Comparison of ENCODE assay signal across 26 cellular contexts in genomic region chr6:36970892-36971842, GRCh38. TPM values are rescaled to one million over a fixed set of nuclear protein-coding genes. Genes with fewer than 3 reads are reported as not detected.
DNase-seq lines count a peak whose midpoint lies in the region; ATAC-seq and TF ChIP-seq lines count a peak whose summit lies in the region.
"Had no signal": no experiment of that assay in that cellular context is flagged by ENCODE, and none has a peak within 500 bp of the region (broad histone marks: within the 10 kb centered on the region; RNA-seq: fewer than 3 reads in every experiment).

No MANE protein-coding gene starts in this region.

- POLR2A ChIA-PET in HCT116 (lab: Charles Lee): interaction anchor here (0.6 kb wide), 1 partner anchor 82 kb away, joined by 3 read pairs; no protein-coding TSS in a partner anchor

- H3K4me3 Mint-ChIP-seq in activated T-cell treated with anti-CD3 and anti-CD28 coated beads, Interleukin-2, amount 50 U/mL, for 24 hours: no peak overlapping the region
- no peak overlapping the region for H3K4me3 Mint-ChIP-seq in activated T-cell treated with anti-CD3 and anti-CD28 coated beads, Interleukin-2, amount 50 U/mL, for 4 hours
- no peak overlapping the region for H3K4me3 Mint-ChIP-seq in chondrocyte (ENCODE audit: unreplicated experiment)
- H3K4me3 Mint-ChIP-seq: activated B cell treated with CpG ODN at 0.5 μM for 24 hours; activated naive CD4-positive, alpha-beta T cell treated with anti-CD3 and anti-CD28 coated beads, Interleukin-2, amount 50 U/mL, for 24 hours; brain; CD8-positive, alpha-beta memory T cell; naive thymus-derived CD8-positive, alpha-beta T cell; stimulated activated memory B cell treated with anti-CD40 and anti-IgM and Interleukin-4, amounts not matched to agents 10 μg/mL and 1 μg/mL and 100 μg/mL, for 72 hours; type B pancreatic cell had no signal

- peaks cover 99% of the 10 kb centered on the region for H3K36me3 Mint-ChIP-seq in activated T-cell treated with anti-CD3 and anti-CD28 coated beads, Interleukin-2, amount 50 U/mL, for 24 hours (ENCODE audit: low read depth)
- peaks cover 41% of the 10 kb centered on the region for H3K36me3 Mint-ChIP-seq in activated T-cell treated with anti-CD3 and anti-CD28 coated beads, Interleukin-2, amount 50 U/mL, for 4 hours (ENCODE audit: insufficient read depth)
- peaks cover 55% of the 10 kb centered on the region for H3K36me3 Mint-ChIP-seq in chondrocyte (ENCODE audit: low read depth)

- peaks cover 7% of the 10 kb centered on the region for H3K4me1 Mint-ChIP-seq in activated T-cell treated with anti-CD3 and anti-CD28 coated beads, Interleukin-2, amount 50 U/mL, for 24 hours (ENCODE audit: low read depth)
- H3K4me1 Mint-ChIP-seq in activated T-cell treated with anti-CD3 and anti-CD28 coated beads, Interleukin-2, amount 50 U/mL, for 4 hours (ENCODE audit: low read depth): no peaks in the 10 kb centered on the region
- peaks cover 7% of the 10 kb centered on the region for H3K4me1 Mint-ChIP-seq in chondrocyte (ENCODE audit: low read depth)
- H3K4me1 Mint-ChIP-seq: activated B cell treated with CpG ODN at 0.5 μM for 24 hours; activated naive CD4-positive, alpha-beta T cell treated with anti-CD3 and anti-CD28 coated beads, Interleukin-2, amount 50 U/mL, for 24 hours; brain; naive thymus-derived CD8-positive, alpha-beta T cell; stimulated activated memory B cell treated with anti-CD40 and anti-IgM and Interleukin-4, amounts not matched to agents 10 μg/mL and 1 μg/mL and 100 μg/mL, for 72 hours had no signal

- no peak for TF ChIP-seq CTCF in HCT116 (IDR thresholded peaks at IDR 0.05 in 2 of 3, conservative IDR thresholded peaks at IDR 0.05 in 1 of 3; ENCODE audit: borderline replicate concordance in 1 of 3, insufficient read depth in 1 of 3, low read depth in 2 of 3, low read length in 2 of 3)
- TF ChIP-seq CTCF in chondrocyte (IDR thresholded peaks at IDR 0.05): no peak
- no peak for TF ChIP-seq CTCF in spleen (IDR thresholded peaks at IDR 0.05 in 8 of 11, conservative IDR thresholded peaks at IDR 0.05 in 3 of 11)
- no peak for TF ChIP-seq CTCF in body of pancreas (IDR thresholded peaks at IDR 0.05)

- no peak for ATAC-seq in activated T-cell treated with anti-CD3 and anti-CD28 coated beads, Interleukin-2, amount 50 U/mL, for 4 hours
- no peak for ATAC-seq in HCT116
- no peak for ATAC-seq in body of pancreas
- ATAC-seq: naive thymus-derived CD8-positive, alpha-beta T cell; stimulated activated memory B cell treated with anti-CD40 and anti-IgM and Interleukin-4, amounts not matched to agents 10 μg/mL and 1 μg/mL and 100 μg/mL, for 72 hours had no signal

- H3K4me2 ChIP-seq in HCT116 (ENCODE audit: low read length): no peak overlapping the region

- H3K27me3 ChIP-seq in HCT116 (ENCODE audit: insufficient read depth, low read length): no peaks in the 10 kb centered on the region
- H3K27me3 ChIP-seq in spleen (replicated peaks in 1 of 7): no peaks in the 10 kb centered on the region
- H3K27me3 ChIP-seq in body of pancreas: no peaks in the 10 kb centered on the region
- H3K27me3 ChIP-seq: esophagus muscularis mucosa had no signal

- no peak for TF ChIP-seq RAD21 in HCT116 (IDR thresholded peaks at IDR 0.05; ENCODE audit: low read depth)

- intact Hi-C loops in HCT116 (cut with micrococcal nuclease): no loop called here
- intact Hi-C loops in spleen (cut with DNase I; ENCODE audit: low total_unique reads): no loop called here
- intact Hi-C loops in body of pancreas (cut with DNase I): no loop called here

- DNase-seq in activated T-cell treated with anti-CD3 and anti-CD28 coated beads, Interleukin-2, amount 50 U/mL, for 24 hours: no peak
- no peak for DNase-seq in activated T-cell treated with anti-CD3 and anti-CD28 coated beads, Interleukin-2, amount 50 U/mL, for 4 hours
- DNase-seq in HCT116 (ENCODE audit: low read depth, low spot score) (no peak), chondrocyte (ENCODE audit: low spot score) (peak; percentile 82), spleen (peak; percentile 47), NCI-H510A (lab: John Stamatoyannopoulos, UW) (no peak), body of pancreas (no peak), mucosa of gallbladder (ENCODE audit: low spot score) (no peak)
- DNase-seq: activated B cell treated with CpG ODN at 0.5 μM for 24 hours; activated CD8-positive, alpha-beta memory T cell treated with anti-CD3 and anti-CD28 coated beads, Interleukin-2, amount 50 U/mL, for 4 hours; CD8-positive, alpha-beta memory T cell; dermis blood vessel endothelial cell; DND-41; naive thymus-derived CD8-positive, alpha-beta T cell; NCI-H226; NK-92 treated with Interleukin-12 subunit alpha and Interleukin-12 subunit beta, amount 100 ng/mL, for 24 hours; stimulated activated CD4-positive, alpha-beta T cell treated with anti-CD3 and anti-CD28 coated beads, Interleukin-12 subunit alpha, Interleukin-12 subunit beta, amount 100 ng/mL, for 4 hours had no signal

- no peaks in the 10 kb centered on the region for H4K20me1 ChIP-seq in HCT116 (ENCODE audit: insufficient read depth)

- peak overlapping the region; percentile 53 for H3K27ac Mint-ChIP-seq in activated T-cell treated with anti-CD3 and anti-CD28 coated beads, Interleukin-2, amount 50 U/mL, for 24 hours
- no peak overlapping the region for H3K27ac Mint-ChIP-seq in chondrocyte (ENCODE audit: unreplicated experiment)
- H3K27ac Mint-ChIP-seq: activated B cell treated with CpG ODN at 0.5 μM for 24 hours; activated naive CD4-positive, alpha-beta T cell treated with anti-CD3 and anti-CD28 coated beads, Interleukin-2, amount 50 U/mL, for 24 hours; stimulated activated memory B cell treated with anti-CD40 and anti-IgM and Interleukin-4, amounts not matched to agents 10 μg/mL and 1 μg/mL and 100 μg/mL, for 72 hours; type B pancreatic cell had no signal

- no peak overlapping the region for H2AFZ ChIP-seq in HCT116 (ENCODE audit: low read depth, low read length, poor library complexity, severe bottlenecking)

- no peaks in the 10 kb centered on the region for H3K9me3 ChIP-seq in HCT116 (ENCODE audit: control insufficient read depth in 1 of 2, insufficient read depth in 1 of 2, low read depth in 1 of 2, low read length in 2 of 2)
- no peaks in the 10 kb centered on the region for H3K9me3 ChIP-seq in spleen
- no peaks in the 10 kb centered on the region for H3K9me3 ChIP-seq in body of pancreas
- H3K9me3 ChIP-seq: esophagus muscularis mucosa had no signal

- H3K4me1 ChIP-seq in HCT116 (ENCODE audit: control insufficient read depth in 1 of 2, insufficient read depth in 2 of 2, low read length in 2 of 2): no peaks in the 10 kb centered on the region
- no peaks in the 10 kb centered on the region for H3K4me1 ChIP-seq in spleen
- peaks cover 3% of the 10 kb centered on the region for H3K4me1 ChIP-seq in body of pancreas

- WGBS in spleen, 5 donors: 81 to 90% (median 88%) methylated on average over 16 to 17 of the region's 17 CpGs
- WGBS in body of pancreas, 2 donors: 83 to 90% methylated on average over 14 to 17 of the region's 17 CpGs

- CTCF ChIA-PET in HCT116 (lab: Charles Lee): no interaction called here

- no peaks in the 10 kb centered on the region; the same call in 1 of the 2 replicates for H3K79me2 ChIP-seq in HCT116 (ENCODE audit: insufficient read depth, low read length)

- no peaks in the 10 kb centered on the region for H3K9me2 ChIP-seq in HCT116 (ENCODE audit: insufficient read depth)

- RAD21 ChIA-PET in HCT116 (lab: Charles Lee; ENCODE audit: low non-redundant PET in 1 of 2, low total read pairs in 2 of 2, uncharacterized antibody in 2 of 2, unreplicated experiment in 2 of 2): no interaction called here

- H3K9ac ChIP-seq in HCT116 (ENCODE audit: low read length): no peak overlapping the region

- no peaks in the 10 kb centered on the region for H3K9me3 Mint-ChIP-seq in activated T-cell treated with anti-CD3 and anti-CD28 coated beads, Interleukin-2, amount 50 U/mL, for 24 hours
- no peaks in the 10 kb centered on the region for H3K9me3 Mint-ChIP-seq in activated T-cell treated with anti-CD3 and anti-CD28 coated beads, Interleukin-2, amount 50 U/mL, for 4 hours
- H3K9me3 Mint-ChIP-seq in chondrocyte (ENCODE audit: low read depth): no peaks in the 10 kb centered on the region
- H3K9me3 Mint-ChIP-seq: activated B cell treated with CpG ODN at 0.5 μM for 24 hours; activated naive CD4-positive, alpha-beta T cell treated with anti-CD3 and anti-CD28 coated beads, Interleukin-2, amount 50 U/mL, for 24 hours; brain; CD8-positive, alpha-beta memory T cell; naive thymus-derived CD8-positive, alpha-beta T cell; stimulated activated memory B cell treated with anti-CD40 and anti-IgM and Interleukin-4, amounts not matched to agents 10 μg/mL and 1 μg/mL and 100 μg/mL, for 72 hours; type B pancreatic cell had no signal

- H3K36me3 ChIP-seq in HCT116 (ENCODE audit: control insufficient read depth in 1 of 2, insufficient read depth in 2 of 2, low read length in 2 of 2) (peaks cover 55 to 80% of the 10 kb centered on the region in 2 experiments), spleen (peaks cover 12 to 100% (median 96%) of the 10 kb centered on the region in 6 donors), body of pancreas (replicated peaks in 1 of 2; ENCODE audit: insufficient read depth in 1 of 2, low read depth in 2 of 2) (peaks cover 49 to 56% of the 10 kb centered on the region in 2 donors)

- no peaks in the 10 kb centered on the region for H3K27me3 Mint-ChIP-seq in activated T-cell treated with anti-CD3 and anti-CD28 coated beads, Interleukin-2, amount 50 U/mL, for 24 hours
- no peaks in the 10 kb centered on the region for H3K27me3 Mint-ChIP-seq in activated T-cell treated with anti-CD3 and anti-CD28 coated beads, Interleukin-2, amount 50 U/mL, for 4 hours (ENCODE audit: low read depth)
- H3K27me3 Mint-ChIP-seq in chondrocyte (ENCODE audit: low read depth): no peaks in the 10 kb centered on the region
- H3K27me3 Mint-ChIP-seq: activated B cell treated with CpG ODN at 0.5 μM for 24 hours; activated naive CD4-positive, alpha-beta T cell treated with anti-CD3 and anti-CD28 coated beads, Interleukin-2, amount 50 U/mL, for 24 hours; brain; CD8-positive, alpha-beta memory T cell; naive thymus-derived CD8-positive, alpha-beta T cell; stimulated activated memory B cell treated with anti-CD40 and anti-IgM and Interleukin-4, amounts not matched to agents 10 μg/mL and 1 μg/mL and 100 μg/mL, for 72 hours; type B pancreatic cell had no signal

- H3K4me3 ChIP-seq in HCT116 (replicated peaks in 1 of 2; ENCODE audit: low read depth in 1 of 2, low read length in 2 of 2) (no peak overlapping the region), spleen (no peak overlapping the region), body of pancreas (no peak overlapping the region)
- H3K4me3 ChIP-seq: esophagus muscularis mucosa had no signal

- TF ChIP-seq POLR2A in HCT116 (IDR thresholded peaks at IDR 0.05; ENCODE audit: borderline replicate concordance, extremely low read depth, insufficient read depth, insufficient read length) (no peak), spleen (IDR thresholded peaks at IDR 0.05) (no peak), body of pancreas (IDR thresholded peaks at IDR 0.05) (no peak)

- no TSS peak for BruUV-seq in HCT116 (replicated peaks; lab: Mats Ljungman, UMichigan)

- peak overlapping the region; percentile 35 for H3K27ac ChIP-seq in HCT116 (ENCODE audit: low read depth, low read length)
- H3K27ac ChIP-seq in spleen: no peak overlapping the region
- H3K27ac ChIP-seq in body of pancreas: no peak overlapping the region
- H3K27ac ChIP-seq: esophagus muscularis mucosa had no signal

RNA-seq across cellular contexts. Expression of gene MTCH1, which starts 14.8 kb away (rescaled TPM):
- total RNA-seq in activated T-cell treated with anti-CD3 and anti-CD28 coated beads, Interleukin-2, amount 50 U/mL, for 4 hours: 100 to 1,000 TPM; 100 to 104 (median 104) TPM
- 161 TPM for total RNA-seq in HCT116 (2021; ENCODE audit: unreplicated experiment)
- 185 and 186 TPM in 2 replicates for polyA plus RNA-seq in HCT116 (2012)
- 188 to 208 TPM (median 190 TPM) in 3 replicates for total RNA-seq in chondrocyte
- total RNA-seq in spleen: 100 to 1,000 TPM; 135 to 191 (median 162) TPM
- 100 to 1,000 TPM in 2 of 3 donors, 10 to 100 TPM in 1; 87.3 to 144 (median 134) TPM for polyA plus RNA-seq in spleen
- total RNA-seq in body of pancreas: 100 to 1,000 TPM; 152 to 198 TPM
- 206 TPM for total RNA-seq in mucosa of gallbladder

RNA-seq across cellular contexts. Expression of gene PI16, which starts 16.6 kb away (rescaled TPM):
- not detected for total RNA-seq in activated T-cell treated with anti-CD3 and anti-CD28 coated beads, Interleukin-2, amount 50 U/mL, for 4 hours
- total RNA-seq in HCT116 (2021; ENCODE audit: unreplicated experiment) (0.59 TPM), chondrocyte (0.15 TPM in 1 of 3 replicates, not detected in the others), spleen (1 to 10 TPM in 5 of 7 donors, under 1 TPM in 1, not detected in 1; 0.94 to 2.1 (median 1.6) TPM), body of pancreas (1 to 10 TPM in 1 of 2 donors, under 1 TPM in 1; 0.33 to 3.1 TPM), mucosa of gallbladder (16.2 TPM)
- 0.11 and 0.39 TPM in 2 replicates for polyA plus RNA-seq in HCT116 (2012)
- 1 to 10 TPM; 1.6 to 7.3 (median 2.0) TPM for polyA plus RNA-seq in spleen
- total RNA-seq: dermis blood vessel endothelial cell, LHCN-M2, lung microvascular endothelial cell had no signal

RNA-seq across cellular contexts. Expression of gene FGD2, which starts 34.3 kb away (rescaled TPM):
- total RNA-seq in activated T-cell treated with anti-CD3 and anti-CD28 coated beads, Interleukin-2, amount 50 U/mL, for 4 hours: 1 to 10 TPM in 2 of 3 donors, under 1 TPM in 1; 0.87 to 1.5 (median 1.1) TPM
- total RNA-seq in HCT116 (2021; ENCODE audit: unreplicated experiment) (0.10 TPM), chondrocyte (not detected in 3 replicates), spleen (100 to 1,000 TPM; 200 to 426 (median 316) TPM), body of pancreas (10 to 100 TPM; 10.1 to 11.9 TPM), mucosa of gallbladder (20.5 TPM)
- polyA plus RNA-seq in HCT116 (2012): 0.22 and 0.41 TPM in 2 replicates
- polyA plus RNA-seq in spleen: 100 to 1,000 TPM in 1 of 3 donors, 10 to 100 TPM in 2; 63.4 to 121 (median 84.2) TPM
- total RNA-seq: dermis blood vessel endothelial cell, LHCN-M2, lung microvascular endothelial cell, pulmonary artery endothelial cell had no signal
- polyA plus RNA-seq: AG04450 had no signal

Comparison
In these comparisons a context has a peak if more than half of its experiments do, and no peak if none do; other contexts are left out.
1. DNase-seq: peak in chondrocyte (single experiment) and spleen (single experiment); none in activated T-cell treated with anti-CD3 and anti-CD28 coated beads, Interleukin-2, amount 50 U/mL, for 24 hours (single experiment), activated T-cell treated with anti-CD3 and anti-CD28 coated beads, Interleukin-2, amount 50 U/mL, for 4 hours (single experiment), HCT116 (single experiment), NCI-H510A (single experiment), body of pancreas (0 of 4) and mucosa of gallbladder (single experiment).